In genomic region chr20:57892471-57892870, GRCh38 we compare ENCODE assay signal across 1 cellular context.
TF ChIP-seq lines count a peak whose summit lies in the region.

No MANE protein-coding gene starts in this region.

TF ChIP-seq in WTC11, 78 proteins besides CTCF, POLR2A, EP300 and RAD21 (continued from another document):
- no peak for TF ChIP-seq ARID4B (CRISPR knock-in tag; IDR thresholded peaks at IDR 0.05; ENCODE audit: borderline replicate concordance)
- no peak for TF ChIP-seq STAT6 (CRISPR knock-in tag; conservative IDR thresholded peaks at IDR 0.05; ENCODE audit: low read depth)
